In genomic region chr4:156771171-156771837, GRCh38 we compare ENCODE assay signal across 1 cellular context.
TF ChIP-seq lines count a peak whose summit lies in the region.

No MANE protein-coding gene starts in this region.

TF ChIP-seq in GM23338, 12 proteins besides CTCF, POLR2A, EP300 and RAD21 (continued from another document):
- TF ChIP-seq, protein P1, sequence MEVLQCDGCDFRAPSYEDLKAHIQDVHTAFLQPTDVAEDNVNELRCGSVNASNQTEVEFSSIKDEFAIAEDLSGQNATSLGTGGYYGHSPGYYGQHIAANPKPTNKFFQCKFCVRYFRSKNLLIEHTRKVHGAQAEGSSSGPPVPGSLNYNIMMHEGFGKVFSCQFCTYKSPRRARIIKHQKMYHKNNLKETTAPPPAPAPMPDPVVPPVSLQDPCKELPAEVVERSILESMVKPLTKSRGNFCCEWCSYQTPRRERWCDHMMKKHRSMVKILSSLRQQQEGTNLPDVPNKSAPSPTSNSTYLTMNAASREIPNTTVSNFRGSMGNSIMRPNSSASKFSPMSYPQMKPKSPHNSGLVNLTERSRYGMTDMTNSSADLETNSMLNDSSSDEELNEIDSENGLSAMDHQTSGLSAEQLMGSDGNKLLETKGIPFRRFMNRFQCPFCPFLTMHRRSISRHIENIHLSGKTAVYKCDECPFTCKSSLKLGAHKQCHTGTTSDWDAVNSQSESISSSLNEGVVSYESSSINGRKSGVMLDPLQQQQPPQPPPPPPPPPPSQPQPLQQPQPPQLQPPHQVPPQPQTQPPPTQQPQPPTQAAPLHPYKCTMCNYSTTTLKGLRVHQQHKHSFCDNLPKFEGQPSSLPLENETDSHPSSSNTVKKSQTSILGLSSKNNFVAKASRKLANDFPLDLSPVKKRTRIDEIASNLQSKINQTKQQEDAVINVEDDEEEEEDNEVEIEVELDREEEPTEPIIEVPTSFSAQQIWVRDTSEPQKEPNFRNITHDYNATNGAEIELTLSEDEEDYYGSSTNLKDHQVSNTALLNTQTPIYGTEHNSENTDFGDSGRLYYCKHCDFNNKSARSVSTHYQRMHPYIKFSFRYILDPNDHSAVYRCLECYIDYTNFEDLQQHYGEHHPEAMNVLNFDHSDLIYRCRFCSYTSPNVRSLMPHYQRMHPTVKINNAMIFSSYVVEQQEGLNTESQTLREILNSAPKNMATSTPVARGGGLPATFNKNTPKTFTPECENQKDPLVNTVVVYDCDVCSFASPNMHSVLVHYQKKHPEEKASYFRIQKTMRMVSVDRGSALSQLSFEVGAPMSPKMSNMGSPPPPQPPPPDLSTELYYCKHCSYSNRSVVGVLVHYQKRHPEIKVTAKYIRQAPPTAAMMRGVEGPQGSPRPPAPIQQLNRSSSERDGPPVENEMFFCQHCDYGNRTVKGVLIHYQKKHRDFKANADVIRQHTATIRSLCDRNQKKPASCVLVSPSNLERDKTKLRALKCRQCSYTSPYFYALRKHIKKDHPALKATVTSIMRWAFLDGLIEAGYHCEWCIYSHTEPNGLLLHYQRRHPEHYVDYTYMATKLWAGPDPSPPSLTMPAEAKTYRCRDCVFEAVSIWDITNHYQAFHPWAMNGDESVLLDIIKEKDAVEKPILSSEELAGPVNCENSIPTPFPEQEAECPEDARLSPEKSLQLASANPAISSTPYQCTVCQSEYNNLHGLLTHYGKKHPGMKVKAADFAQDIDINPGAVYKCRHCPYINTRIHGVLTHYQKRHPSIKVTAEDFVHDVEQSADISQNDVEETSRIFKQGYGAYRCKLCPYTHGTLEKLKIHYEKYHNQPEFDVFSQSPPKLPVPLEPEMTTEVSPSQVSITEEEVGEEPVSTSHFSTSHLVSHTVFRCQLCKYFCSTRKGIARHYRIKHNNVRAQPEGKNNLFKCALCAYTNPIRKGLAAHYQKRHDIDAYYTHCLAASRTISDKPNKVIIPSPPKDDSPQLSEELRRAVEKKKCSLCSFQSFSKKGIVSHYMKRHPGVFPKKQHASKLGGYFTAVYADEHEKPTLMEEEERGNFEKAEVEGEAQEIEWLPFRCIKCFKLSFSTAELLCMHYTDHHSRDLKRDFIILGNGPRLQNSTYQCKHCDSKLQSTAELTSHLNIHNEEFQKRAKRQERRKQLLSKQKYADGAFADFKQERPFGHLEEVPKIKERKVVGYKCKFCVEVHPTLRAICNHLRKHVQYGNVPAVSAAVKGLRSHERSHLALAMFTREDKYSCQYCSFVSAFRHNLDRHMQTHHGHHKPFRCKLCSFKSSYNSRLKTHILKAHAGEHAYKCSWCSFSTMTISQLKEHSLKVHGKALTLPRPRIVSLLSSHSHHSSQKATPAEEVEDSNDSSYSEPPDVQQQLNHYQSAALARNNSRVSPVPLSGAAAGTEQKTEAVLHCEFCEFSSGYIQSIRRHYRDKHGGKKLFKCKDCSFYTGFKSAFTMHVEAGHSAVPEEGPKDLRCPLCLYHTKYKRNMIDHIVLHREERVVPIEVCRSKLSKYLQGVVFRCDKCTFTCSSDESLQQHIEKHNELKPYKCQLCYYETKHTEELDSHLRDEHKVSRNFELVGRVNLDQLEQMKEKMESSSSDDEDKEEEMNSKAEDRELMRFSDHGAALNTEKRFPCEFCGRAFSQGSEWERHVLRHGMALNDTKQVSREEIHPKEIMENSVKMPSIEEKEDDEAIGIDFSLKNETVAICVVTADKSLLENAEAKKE (CRISPR knock-in tag; IDR thresholded peaks at IDR 0.05), result no peak
